ENCODE assay signal across 25 cellular contexts in the genomic region with DNA sequence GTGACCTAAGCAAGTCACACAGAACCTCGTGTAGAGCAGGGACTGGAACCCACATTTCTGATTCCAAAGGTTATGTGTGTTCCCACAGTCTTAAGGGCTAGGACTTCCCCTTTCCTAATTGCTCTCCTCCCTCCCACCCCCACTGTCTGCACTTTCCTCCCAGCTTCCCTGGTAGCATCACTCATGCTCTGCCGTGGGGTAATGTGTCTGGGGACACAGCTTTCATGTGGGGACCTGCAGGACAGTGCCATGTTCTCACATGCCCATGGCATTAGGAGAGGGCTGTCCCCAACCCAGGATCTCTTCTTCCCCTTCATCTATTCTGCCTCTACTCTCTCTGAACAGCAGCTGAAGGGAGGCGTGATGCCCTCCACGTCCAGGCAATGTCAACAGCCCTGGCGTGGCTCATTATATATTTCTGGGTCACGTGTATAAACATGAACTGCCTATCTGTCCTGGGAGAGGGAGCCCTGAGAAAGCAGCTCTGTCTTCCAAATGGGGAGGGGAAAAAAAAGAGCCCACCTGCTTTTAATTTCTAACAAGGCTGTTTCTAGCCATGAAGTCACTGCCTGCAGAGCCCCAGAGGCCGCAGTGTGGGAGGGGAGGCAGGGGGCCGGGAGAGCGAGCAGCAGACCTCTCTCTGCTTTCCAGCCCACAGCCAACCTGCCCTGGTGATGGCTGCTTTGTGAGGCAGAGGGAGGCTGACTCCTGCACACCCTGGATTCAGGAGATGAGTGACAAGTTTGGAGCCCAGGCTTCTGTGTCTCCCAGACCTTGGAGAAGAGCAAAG.
DNase-seq lines count a peak whose midpoint lies in the region; ATAC-seq, FAIRE-seq and TF ChIP-seq lines count a peak whose summit lies in the region.
"Had no signal": no experiment of that assay in that cellular context is flagged by ENCODE, and none has a peak within 500 bp of the region (broad histone marks: within the 10 kb centered on the region; RNA-seq: fewer than 3 reads in every experiment).

No MANE protein-coding gene starts in this region.

- no peak for TF ChIP-seq EP300 in K562 (IDR thresholded peaks at IDR 0.05; ENCODE audit: low read length)

- in situ Hi-C loops in K562 (cut with MboI): no loop called here

- no peaks in the 10 kb centered on the region for H4K20me1 ChIP-seq in K562 (replicated peaks; ENCODE audit: control insufficient read depth, insufficient read depth, low read length)

- H3K27ac ChIP-seq in K562 (ENCODE audit: extremely low read depth, low read depth, low read length): no peak overlapping the region
- H3K27ac ChIP-seq: thoracic aorta had no signal

- no peak for TF ChIP-seq POLR2A in K562 (conservative IDR thresholded peaks at IDR 0.05)

- H3K36me3 Mint-ChIP-seq in nephron progenitor cell (ENCODE audit: low read depth) (no peaks in the 10 kb centered on the region), progenitor cell of endocrine pancreas (ENCODE audit: insufficient read depth) (no peaks in the 10 kb centered on the region), mesothelial cell of epicardium (no peaks in the 10 kb centered on the region)
- H3K36me3 Mint-ChIP-seq: activated CD8-positive, alpha-beta memory T cell treated with anti-CD3 and anti-CD28 coated beads, Interleukin-2, amount 10 ng/mL, durations not matched to agents 7 days and 5 days; IgD-negative memory B cell; WTC11 had no signal

- DNase-seq in left ventricle myocardium superior: no peak
- DNase-seq in cardiac septum (ENCODE audit: low spot score): no peak
- DNase-seq in K562 (ENCODE audit: extremely low read depth in 1 of 4, low spot score in 3 of 4): no peak
- peak; percentile 23 for DNase-seq in nephron progenitor cell
- DNase-seq in urothelium cell line (ENCODE audit: low spot score): no peak
- DNase-seq in progenitor cell of endocrine pancreas (ENCODE audit: low spot score, unreplicated experiment): no peak
- DNase-seq in mesothelial cell of epicardium (ENCODE audit: low spot score in 2 of 2, unreplicated experiment in 2 of 2): no peak
- DNase-seq: activated CD4-positive, alpha-beta T cell treated with anti-CD3 and anti-CD28 coated beads, Interleukin-2, amount 50 U/mL, for 1 hour; activated CD8-positive, alpha-beta memory T cell treated with anti-CD3 and anti-CD28 coated beads, Interleukin-2, amount 10 ng/mL, durations not matched to agents 7 days and 5 days; activated naive CD4-positive, alpha-beta T cell treated with anti-CD3 and anti-CD28 coated beads, Interleukin-2, amount 50 U/mL, for 16 hours; anterior cingulate cortex; CD4-positive, alpha-beta T cell; dermis blood vessel endothelial cell; NCI-H1105; NCI-H2171; NCI-H526 treated with DMSO at 0.1 percent for 48 hours; nucleus accumbens; stimulated activated naive CD4-positive, alpha-beta T cell treated with Interleukin-2 at 50 U/mL for 16 hours; T-helper 9 cell had no signal

- no peak overlapping the region for H3K9ac ChIP-seq in K562 (ENCODE audit: insufficient read depth in 1 of 2, low read depth in 2 of 2, low read length in 2 of 2)

- H3K27ac Mint-ChIP-seq in nephron progenitor cell (no peak overlapping the region), progenitor cell of endocrine pancreas (no peak overlapping the region), mesothelial cell of epicardium (no peak overlapping the region)
- H3K27ac Mint-ChIP-seq: activated CD8-positive, alpha-beta memory T cell treated with anti-CD3 and anti-CD28 coated beads, Interleukin-2, amount 10 ng/mL, durations not matched to agents 7 days and 5 days; CD4-positive, alpha-beta T cell; IgD-negative memory B cell; WTC11 had no signal

- TF ChIP-seq CTCF in K562 (IDR thresholded peaks at IDR 0.05 in 2 of 3, conservative IDR thresholded peaks at IDR 0.05 in 1 of 3; ENCODE audit: insufficient read depth in 2 of 3, low read depth in 1 of 3, low read length in 3 of 3) (no peak), nephron progenitor cell (IDR thresholded peaks at IDR 0.05) (no peak), progenitor cell of endocrine pancreas (IDR thresholded peaks at IDR 0.05; ENCODE audit: unreplicated experiment) (no peak), mesothelial cell of epicardium (IDR thresholded peaks at IDR 0.05; ENCODE audit: unreplicated experiment) (no peak)

- no peaks in the 10 kb centered on the region for H3K79me2 ChIP-seq in K562 (ENCODE audit: control insufficient read depth, insufficient read depth, low read length)

- FAIRE-seq in K562 (lab: Jason Lieb, UNC) (no peak), urothelium cell line (lab: Jason Lieb, UNC) (no peak)
- FAIRE-seq: GM19239 had no signal

- peaks cover 15 to 48% of the 10 kb centered on the region in 2 experiments; a peak in 3 of 5 replicates for H3K27me3 ChIP-seq in K562 (ENCODE audit: control insufficient read depth in 2 of 2, insufficient read depth in 2 of 2, low read length in 2 of 2)

- POLR2A ChIA-PET in K562 (lab: Yijun Ruan, JAX): interaction anchor here (0.6 kb wide), 1 partner anchor 373 kb away, joined by 3 read pairs; no protein-coding TSS in a partner anchor

- H3K4me1 ChIP-seq in K562 (replicated peaks in 1 of 2; ENCODE audit: control insufficient read depth in 2 of 2, insufficient read depth in 2 of 2, low read length in 2 of 2): no peaks in the 10 kb centered on the region; a peak in 1 of 5 replicates

- ATAC-seq in left ventricle myocardium superior (peak; percentile 55), K562 (no peak)
- ATAC-seq: activated CD8-positive, alpha-beta memory T cell treated with anti-CD3 and anti-CD28 coated beads, Interleukin-2, amount 10 ng/mL, durations not matched to agents 7 days and 5 days; HCT116; WTC11 had no signal

- no peaks in the 10 kb centered on the region for H3K9me3 Mint-ChIP-seq in nephron progenitor cell
- H3K9me3 Mint-ChIP-seq in progenitor cell of endocrine pancreas (ENCODE audit: low read depth): no peaks in the 10 kb centered on the region
- no peaks in the 10 kb centered on the region for H3K9me3 Mint-ChIP-seq in mesothelial cell of epicardium
- H3K9me3 Mint-ChIP-seq: CD4-positive, alpha-beta T cell; central memory CD8-positive, alpha-beta T cell; WTC11 had no signal

- no peaks in the 10 kb centered on the region for H3K9me3 ChIP-seq in K562 (replicated peaks; ENCODE audit: control insufficient read depth, insufficient read depth, low read depth, low read length)
- H3K9me3 ChIP-seq: thoracic aorta had no signal

- 4% methylated on average over 5 of the region's 9 CpGs for WGBS in K562 (ENCODE audit: insufficient coverage, low coverage, missing lambda C conversion rate)

- H3K4me3 Mint-ChIP-seq in nephron progenitor cell (no peak overlapping the region), progenitor cell of endocrine pancreas (ENCODE audit: low read depth) (no peak overlapping the region), mesothelial cell of epicardium (no peak overlapping the region)
- H3K4me3 Mint-ChIP-seq: activated CD8-positive, alpha-beta memory T cell treated with anti-CD3 and anti-CD28 coated beads, Interleukin-2, amount 10 ng/mL, durations not matched to agents 7 days and 5 days; CD4-positive, alpha-beta T cell; central memory CD8-positive, alpha-beta T cell; IgD-negative memory B cell; WTC11 had no signal

- no peak for TF ChIP-seq RAD21 in K562 (CRISPR knock-in tag; conservative IDR thresholded peaks at IDR 0.05 in 1 of 2, IDR thresholded peaks at IDR 0.05 in 1 of 2)

- H3K4me2 ChIP-seq in K562 (ENCODE audit: insufficient read depth, low read length): no peak overlapping the region

- H3K27me3 Mint-ChIP-seq in nephron progenitor cell (ENCODE audit: low read depth, poor library complexity) (peaks cover 16% of the 10 kb centered on the region), progenitor cell of endocrine pancreas (peaks cover 13% of the 10 kb centered on the region), mesothelial cell of epicardium (ENCODE audit: low read depth) (peaks cover 21% of the 10 kb centered on the region)
- H3K27me3 Mint-ChIP-seq: central memory CD8-positive, alpha-beta T cell had no signal

- H3K4me3 ChIP-seq in K562: no peak overlapping the region
- H3K4me3 ChIP-seq: thoracic aorta had no signal

- BruUV-seq in K562 (replicated peaks; lab: Mats Ljungman, UMichigan): no TSS peak

- no peaks in the 10 kb centered on the region for H3K36me3 ChIP-seq in K562 (ENCODE audit: control insufficient read depth, insufficient read depth, low read length)
- H3K36me3 ChIP-seq: thoracic aorta had no signal

- intact Hi-C loops in left ventricle myocardium superior (cut with micrococcal nuclease) (no loop called here), cardiac septum (cut with DNase I) (no loop called here), K562 (cut with micrococcal nuclease) (loop anchor here (10.0 kb wide), 1 partner anchor 175 kb away; no protein-coding TSS in a partner anchor)

- H3K4me1 Mint-ChIP-seq in nephron progenitor cell (peaks cover 22% of the 10 kb centered on the region), progenitor cell of endocrine pancreas (ENCODE audit: low read depth) (no peaks in the 10 kb centered on the region), mesothelial cell of epicardium (no peaks in the 10 kb centered on the region)
- H3K4me1 Mint-ChIP-seq: activated CD8-positive, alpha-beta memory T cell treated with anti-CD3 and anti-CD28 coated beads, Interleukin-2, amount 10 ng/mL, durations not matched to agents 7 days and 5 days; central memory CD8-positive, alpha-beta T cell; IgD-negative memory B cell; WTC11 had no signal

- no peak overlapping the region for H2AFZ ChIP-seq in K562 (ENCODE audit: low read depth, low read length)

- CTCF ChIA-PET in K562 (lab: Yijun Ruan, JAX; ENCODE audit: low intra/inter-chr PET ratio): no interaction called here

- H3K9me1 ChIP-seq in K562 (ENCODE audit: control insufficient read depth, insufficient read depth, low read length): no peaks in the 10 kb centered on the region

TF ChIP-seq in K562, 482 proteins besides CTCF, POLR2A, EP300 and RAD21:
- TF ChIP-seq SMARCB1 (IDR thresholded peaks at IDR 0.05; ENCODE audit: insufficient read length, low read depth) (no peak), SPI1 (IDR thresholded peaks at IDR 0.05; ENCODE audit: borderline replicate concordance, low read depth, low read length) (0 out of 2 replicates have a peak, but pooled peaks have one; percentile 18), SMC3 (conservative IDR thresholded peaks at IDR 0.05; ENCODE audit: insufficient read depth, low read depth, low read length) (no peak)
